ENCODE assay signal across 8 cellular contexts in genomic region chr4:68375667-68376559, GRCh38. TPM values are rescaled to one million over a fixed set of nuclear protein-coding genes. Genes with fewer than 3 reads are reported as not detected.
DNase-seq lines count a peak whose midpoint lies in the region; ATAC-seq and TF ChIP-seq lines count a peak whose summit lies in the region.

No MANE protein-coding gene starts in this region.

- peaks cover 19% of the 10 kb centered on the region for H3K4me1 ChIP-seq in osteoblast (ENCODE audit: insufficient read depth, low read length)

- peak; percentile 86 for TF ChIP-seq CTCF in osteoblast (IDR thresholded peaks at IDR 0.05; ENCODE audit: extremely low read depth, low read depth, low read length)

- peak overlapping the region; percentile 73 for H3K4me2 ChIP-seq in osteoblast (ENCODE audit: insufficient read depth, low read length)

- H2AFZ ChIP-seq in osteoblast (ENCODE audit: low read length): peak overlapping the region; percentile 73

- peak; percentile 67 for ATAC-seq in GM21515 (IDR thresholded peaks at IDR 0.05; ENCODE audit: unreplicated experiment)

- intact Hi-C loops in activated naive CD4-positive, alpha-beta T cell treated with anti-CD3 and anti-CD28 coated beads for 36 hours (cut with micrococcal nuclease): loop anchor here (1.0 to 10.0 kb wide), 5 partner anchors 104 to 827 kb away; no protein-coding TSS in a partner anchor

- H3K79me2 ChIP-seq in osteoblast (ENCODE audit: insufficient read depth, low read length): no peaks in the 10 kb centered on the region

- H3K27me3 ChIP-seq in osteoblast (ENCODE audit: insufficient read depth, low read length): no peaks in the 10 kb centered on the region

- peak overlapping the region; percentile 41 for H3K4me3 ChIP-seq in osteoblast (ENCODE audit: insufficient read depth, low read length)

- no peak overlapping the region for H3K27ac ChIP-seq in osteoblast (ENCODE audit: low read depth, low read length)

- H3K36me3 Mint-ChIP-seq in activated naive CD4-positive, alpha-beta T cell treated with anti-CD3 and anti-CD28 coated beads for 36 hours (ENCODE audit: low read depth): no peaks in the 10 kb centered on the region

- H3K9me3 Mint-ChIP-seq in activated naive CD4-positive, alpha-beta T cell treated with anti-CD3 and anti-CD28 coated beads for 36 hours: no peaks in the 10 kb centered on the region

- CTCF ChIA-PET in activated naive CD4-positive, alpha-beta T cell treated with anti-CD3 and anti-CD28 coated beads for 36 hours (lab: Charles Lee): interaction anchor here (0.6 to 5.6 kb wide), 23 partner anchors 9 to 871 kb away, joined by 3 to 58 read pairs (median 4); no protein-coding TSS in a partner anchor

- H3K27me3 Mint-ChIP-seq in activated naive CD4-positive, alpha-beta T cell treated with anti-CD3 and anti-CD28 coated beads for 36 hours (ENCODE audit: low read depth): no peaks in the 10 kb centered on the region

- H3K9me3 ChIP-seq in osteoblast (ENCODE audit: low read depth, low read length): no peaks in the 10 kb centered on the region

- H3K36me3 ChIP-seq in osteoblast (ENCODE audit: insufficient read depth, low read length): no peaks in the 10 kb centered on the region

- DNase-seq in EL: peak; percentile 64
- peak; percentile 65 for DNase-seq in HT1080 (ENCODE audit: low read depth)
- DNase-seq in RPMI8226: peak; percentile 61
- peak; percentile 64 for DNase-seq in activated naive CD4-positive, alpha-beta T cell treated with anti-CD3 and anti-CD28 coated beads for 36 hours
- DNase-seq in foreskin melanocyte: peak; percentile 29
- DNase-seq in osteoblast (ENCODE audit: insufficient read length, low spot score, missing footprints): peak; percentile 84
- DNase-seq in GOT3 (lab: John Stamatoyannopoulos, UW): no peak

- peaks cover 12% of the 10 kb centered on the region for H3K4me1 Mint-ChIP-seq in activated naive CD4-positive, alpha-beta T cell treated with anti-CD3 and anti-CD28 coated beads for 36 hours (ENCODE audit: low read depth)

- H3K4me3 Mint-ChIP-seq in activated naive CD4-positive, alpha-beta T cell treated with anti-CD3 and anti-CD28 coated beads for 36 hours: peak overlapping the region; percentile 62

- no peak overlapping the region for H3K27ac Mint-ChIP-seq in activated naive CD4-positive, alpha-beta T cell treated with anti-CD3 and anti-CD28 coated beads for 36 hours

- H4K20me1 ChIP-seq in osteoblast (ENCODE audit: insufficient read depth, low read length): no peaks in the 10 kb centered on the region

RNA-seq across cellular contexts. Expression of gene YTHDC1, which starts 26.0 kb away (rescaled TPM):
- total RNA-seq in HT1080 (2014; rRNA removed; shearing (Covaris generic)): 38.5 and 43.7 TPM in 2 replicates
- polyA plus RNA-seq in HT1080 (2015; cell fraction: cytosol; rRNA removed): 32.8 and 39.8 TPM in 2 replicates
- polyA plus RNA-seq in HT1080 (2015; cell fraction: nucleus; rRNA removed): 123 and 129 TPM in 2 replicates
- 10 to 100 TPM; 76.3 to 81.0 TPM for total RNA-seq in activated naive CD4-positive, alpha-beta T cell treated with anti-CD3 and anti-CD28 coated beads for 36 hours
- total RNA-seq in osteoblast: 40.2 and 41.0 TPM in 2 replicates
